In the genomic region with DNA sequence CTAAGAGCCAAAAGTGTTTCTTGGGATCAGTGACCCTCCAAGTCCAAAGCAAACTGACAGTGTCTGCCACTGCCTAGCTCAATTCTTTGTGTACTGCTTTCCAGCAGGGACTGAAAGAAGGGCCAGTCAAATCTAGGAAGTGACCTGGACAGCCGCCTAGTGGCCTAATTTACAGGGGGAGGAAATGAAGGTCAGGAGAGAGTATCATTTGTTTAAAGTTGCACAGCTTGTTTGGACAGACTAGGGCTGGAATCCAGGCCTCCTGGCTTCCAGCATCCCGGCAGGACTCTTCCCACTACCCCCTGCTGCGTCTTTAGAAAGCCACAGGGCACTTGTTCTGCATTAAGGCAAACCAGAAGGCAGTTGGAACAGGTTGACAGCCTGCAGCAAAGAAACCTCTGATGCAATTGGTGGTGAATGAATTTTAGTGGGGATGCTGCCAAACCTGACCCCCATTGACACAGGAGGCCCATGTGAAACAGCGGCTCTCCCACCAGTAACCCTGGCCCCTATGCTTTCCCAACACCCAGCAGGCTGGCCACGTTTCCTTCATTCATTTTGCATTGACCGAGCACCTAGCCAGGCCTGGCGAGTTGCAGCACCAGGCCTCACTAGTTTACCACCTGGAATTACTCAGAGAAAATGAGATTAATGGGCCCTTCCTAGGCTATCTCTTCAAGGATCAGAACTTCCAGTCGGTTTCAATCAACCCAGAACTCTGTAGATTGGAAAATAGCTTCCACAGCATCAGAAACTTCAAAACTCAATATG, we compare ENCODE assay signal across 9 cellular contexts. TPM values are rescaled to one million over a fixed set of nuclear protein-coding genes. Genes with fewer than 3 reads are reported as not detected.
DNase-seq lines count a peak whose midpoint lies in the region; ATAC-seq, FAIRE-seq and TF ChIP-seq lines count a peak whose summit lies in the region.
"Had no signal": no experiment of that assay in that cellular context is flagged by ENCODE, and none has a peak within 500 bp of the region (broad histone marks: within the 10 kb centered on the region; RNA-seq: fewer than 3 reads in every experiment).

No MANE protein-coding gene starts in this region.

- no peaks in the 10 kb centered on the region for H3K9me3 ChIP-seq in pancreas

- no peaks in the 10 kb centered on the region for H3K9me3 Mint-ChIP-seq in activated CD4-positive, alpha-beta memory T cell treated with anti-CD3 and anti-CD28 coated beads for 36 hours

- ATAC-seq in pancreas = peak; percentile 46 to 80 (median 74)
- no peak for ATAC-seq in HG03108 (IDR thresholded peaks at IDR 0.05; ENCODE audit: unreplicated experiment)

- intact Hi-C loops in pancreas (cut with DNase I) = no loop called here
- intact Hi-C loops in activated CD4-positive, alpha-beta memory T cell treated with anti-CD3 and anti-CD28 coated beads for 36 hours (cut with micrococcal nuclease) = no loop called here

- TF ChIP-seq CTCF in fibroblast of mammary gland (conservative IDR thresholded peaks at IDR 0.05; ENCODE audit: control insufficient read depth, insufficient read depth, low read depth, low read length) (peak; percentile 64), pancreas (IDR thresholded peaks at IDR 0.05) (peak in 2 of 4 donors; percentile 15 to 24)

- DNase-seq in EH (ENCODE audit: low read depth) (peak; percentile 76), OCI-M1 (lab: John Stamatoyannopoulos, UW) (peak; percentile 18), fibroblast of mammary gland (ENCODE audit: low read depth) (peak; percentile 80), pancreas (peak in 3 of 6 donors; percentile 19 to 40 (median 25)), Kasumi-1 (lab: John Stamatoyannopoulos, UW) (no peak)
- no peak for DNase-seq in activated CD4-positive, alpha-beta memory T cell treated with anti-CD3 and anti-CD28 coated beads for 36 hours
- DNase-seq in stimulated activated naive CD4-positive, alpha-beta T cell (lab: John Stamatoyannopoulos, UW) = no peak

- no peaks in the 10 kb centered on the region for H3K36me3 ChIP-seq in pancreas

- POLR2A ChIA-PET in activated CD4-positive, alpha-beta memory T cell treated with anti-CD3 and anti-CD28 coated beads for 36 hours (lab: Charles Lee) = no interaction called here

- no peaks in the 10 kb centered on the region for H3K4me1 Mint-ChIP-seq in activated CD4-positive, alpha-beta memory T cell treated with anti-CD3 and anti-CD28 coated beads for 36 hours (ENCODE audit: low read depth)

- FAIRE-seq in pancreas (lab: Jason Lieb, UNC) = no peak

- peaks cover 5% of the 10 kb centered on the region for H3K27me3 Mint-ChIP-seq in activated CD4-positive, alpha-beta memory T cell treated with anti-CD3 and anti-CD28 coated beads for 36 hours
- H3K27me3 Mint-ChIP-seq: activated naive CD8-positive, alpha-beta T cell had no signal

- H3K27ac Mint-ChIP-seq in activated CD4-positive, alpha-beta memory T cell treated with anti-CD3 and anti-CD28 coated beads for 36 hours = no peak overlapping the region
- H3K27ac Mint-ChIP-seq: activated naive CD8-positive, alpha-beta T cell had no signal

- no peak overlapping the region for H3K4me3 Mint-ChIP-seq in activated CD4-positive, alpha-beta memory T cell treated with anti-CD3 and anti-CD28 coated beads for 36 hours
- H3K4me3 Mint-ChIP-seq: activated naive CD8-positive, alpha-beta T cell had no signal

- no peaks in the 10 kb centered on the region for H3K4me1 ChIP-seq in pancreas

- no peak overlapping the region for H3K4me3 ChIP-seq in fibroblast of mammary gland (ENCODE audit: control insufficient read depth, low read depth, low read length)
- no peak overlapping the region for H3K4me3 ChIP-seq in pancreas

- CTCF ChIA-PET in activated CD4-positive, alpha-beta memory T cell treated with anti-CD3 and anti-CD28 coated beads for 36 hours (lab: Charles Lee) = interaction anchor here (0.7 kb wide), 1 partner anchor 28 kb away, joined by 4 read pairs; a partner anchor contains a TSS

- H3K27me3 ChIP-seq in pancreas = no peaks in the 10 kb centered on the region

- H3K36me3 Mint-ChIP-seq in activated CD4-positive, alpha-beta memory T cell treated with anti-CD3 and anti-CD28 coated beads for 36 hours = no peaks in the 10 kb centered on the region
- H3K36me3 Mint-ChIP-seq: activated naive CD8-positive, alpha-beta T cell had no signal

- H3K27ac ChIP-seq in pancreas = peak overlapping the region in 3 of 4 donors; percentile 3 to 19 (median 11)

- WGBS in pancreas, 2 donors = 49 to 50% methylated on average over 8 of the region's 8 CpGs

RNA-seq across cellular contexts. Expression of a gene that starts 28.2 kb away (rescaled TPM):
- 1 to 10 TPM in 5 of 6 donors, under 1 TPM in 1; 0.93 to 3.2 (median 2.4) TPM for total RNA-seq in pancreas
- 1 to 10 TPM; 1.5 to 1.7 TPM for polyA plus RNA-seq in pancreas
- not detected for total RNA-seq in activated CD4-positive, alpha-beta memory T cell treated with anti-CD3 and anti-CD28 coated beads for 36 hours

Comparison
In these comparisons a context has a peak if more than half of its experiments do, and no peak if none do; other contexts are left out.
1. DNase-seq: peak in EH (single experiment), OCI-M1 (single experiment) and fibroblast of mammary gland (single experiment); none in activated CD4-positive, alpha-beta memory T cell treated with anti-CD3 and anti-CD28 coated beads for 36 hours (single experiment), Kasumi-1 (0 of 2) and stimulated activated naive CD4-positive, alpha-beta T cell (0 of 6).